Comparison of ENCODE assay signal across 8 cellular contexts in genomic region chr22:45096256-45096907, GRCh38.
A peak's percentile ranks its signal among the peaks of the same experiment; 100 is the strongest.
DNase-seq lines count a peak whose midpoint lies in the region; ATAC-seq, FAIRE-seq and TF ChIP-seq lines count a peak whose summit lies in the region.

No MANE protein-coding gene starts in this region.

- H3K36me3 Mint-ChIP-seq in endothelial cell (ENCODE audit: low read depth, unreplicated experiment) = no peaks in the 10 kb centered on the region

- no peak overlapping the region for H3K27ac Mint-ChIP-seq in endothelial cell (ENCODE audit: unreplicated experiment)

- H3K27ac ChIP-seq in substantia nigra (ENCODE audit: low read depth, low read length, poor library complexity, severe bottlenecking) = no peak overlapping the region

- DNase-seq in AG08396 (ENCODE audit: low spot score) (peak; percentile 82), GM18507 (ENCODE audit: extremely low spot score, insufficient read length, low read depth) (peak; percentile 49), NCI-H345 treated with DMSO at 0.1 percent for 48 hours (lab: John Stamatoyannopoulos, UW; ENCODE audit: unreplicated experiment) (peak; percentile 23), endothelial cell (ENCODE audit: low spot score) (peak; percentile 76), midbrain (lab: John Stamatoyannopoulos, UW) (peak; percentile 65), substantia nigra (lab: John Stamatoyannopoulos, UW) (peak in 38 of 49 donors; percentile 1 to 67 (median 22))
- peak; percentile 11 to 45 for DNase-seq in activated CD4-positive, alpha-beta T cell treated with anti-CD3 and anti-CD28 coated beads, Interleukin-2, amount 50 U/mL, for 24 hours (ENCODE audit: low read depth in 1 of 2, low spot score in 1 of 2)

- peak; percentile 30 for TF ChIP-seq CTCF in endothelial cell (IDR thresholded peaks at IDR 0.05; ENCODE audit: unreplicated experiment)

- ATAC-seq in HG02610 (IDR thresholded peaks at IDR 0.05; ENCODE audit: unreplicated experiment) = no peak

- peaks cover 11% of the 10 kb centered on the region for H3K27me3 Mint-ChIP-seq in endothelial cell (ENCODE audit: unreplicated experiment)

- no peaks in the 10 kb centered on the region for H3K4me1 Mint-ChIP-seq in endothelial cell (ENCODE audit: unreplicated experiment)

- FAIRE-seq in GM18507 (lab: Jason Lieb, UNC) = peak; percentile 88

- H3K4me3 Mint-ChIP-seq in endothelial cell (ENCODE audit: unreplicated experiment) = no peak overlapping the region

- no peaks in the 10 kb centered on the region for H3K9me3 Mint-ChIP-seq in endothelial cell (ENCODE audit: unreplicated experiment)

Comparison
In these comparisons a context has a peak if more than half of its experiments do, and no peak if none do; other contexts are left out.
1. DNase-seq: peak in every context shown above with its lines; median percentile 82 in AG08396; 76 in endothelial cell; 65 in midbrain; 49 in GM18507; 28 in activated CD4-positive, alpha-beta T cell treated with anti-CD3 and anti-CD28 coated beads, Interleukin-2, amount 50 U/mL, for 24 hours; 23 in NCI-H345 treated with DMSO at 0.1 percent for 48 hours; 22 in substantia nigra.